ENCODE assay signal across 1 cellular context in the genomic region with DNA sequence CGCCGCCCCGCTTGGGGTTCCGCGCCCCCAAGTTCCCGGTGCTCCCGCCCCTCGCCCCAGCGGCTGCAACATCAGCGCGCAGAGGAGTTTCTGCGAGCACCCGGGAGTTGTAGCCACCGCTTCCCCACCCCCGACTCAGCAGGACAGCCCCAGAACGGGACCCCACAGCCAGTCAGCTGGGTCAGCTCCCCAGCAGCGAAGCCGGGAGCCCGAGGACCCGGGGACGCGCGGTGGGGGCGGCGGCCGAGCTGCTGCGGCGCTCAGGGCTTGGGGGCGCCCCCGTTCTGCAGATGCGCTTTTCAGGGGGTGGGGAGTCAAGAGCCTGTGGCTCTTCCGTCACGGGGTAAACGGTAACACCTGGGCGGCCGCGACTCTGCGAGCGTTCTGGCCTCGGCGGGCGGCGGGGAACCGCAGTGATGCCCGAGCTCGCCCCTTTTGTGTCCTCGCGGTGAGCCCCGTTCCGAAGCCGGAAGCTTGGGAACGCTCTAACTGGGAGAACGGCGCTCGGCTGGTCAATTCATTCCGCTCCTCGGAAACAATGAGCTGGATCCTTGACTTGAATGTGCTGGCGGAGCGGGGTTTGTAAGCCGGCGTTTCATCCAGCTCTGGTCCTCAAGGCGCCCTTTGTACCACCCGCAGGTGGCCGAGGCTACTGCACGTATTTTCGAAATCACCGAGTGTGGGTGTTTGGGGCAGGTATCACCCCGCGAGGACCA.
TF ChIP-seq lines count a peak whose summit lies in the region.

No MANE protein-coding gene starts in this region.

TF ChIP-seq in GM23338, 12 proteins besides CTCF, POLR2A, EP300 and RAD21 (continued from another document):
- TF ChIP-seq, protein P1, sequence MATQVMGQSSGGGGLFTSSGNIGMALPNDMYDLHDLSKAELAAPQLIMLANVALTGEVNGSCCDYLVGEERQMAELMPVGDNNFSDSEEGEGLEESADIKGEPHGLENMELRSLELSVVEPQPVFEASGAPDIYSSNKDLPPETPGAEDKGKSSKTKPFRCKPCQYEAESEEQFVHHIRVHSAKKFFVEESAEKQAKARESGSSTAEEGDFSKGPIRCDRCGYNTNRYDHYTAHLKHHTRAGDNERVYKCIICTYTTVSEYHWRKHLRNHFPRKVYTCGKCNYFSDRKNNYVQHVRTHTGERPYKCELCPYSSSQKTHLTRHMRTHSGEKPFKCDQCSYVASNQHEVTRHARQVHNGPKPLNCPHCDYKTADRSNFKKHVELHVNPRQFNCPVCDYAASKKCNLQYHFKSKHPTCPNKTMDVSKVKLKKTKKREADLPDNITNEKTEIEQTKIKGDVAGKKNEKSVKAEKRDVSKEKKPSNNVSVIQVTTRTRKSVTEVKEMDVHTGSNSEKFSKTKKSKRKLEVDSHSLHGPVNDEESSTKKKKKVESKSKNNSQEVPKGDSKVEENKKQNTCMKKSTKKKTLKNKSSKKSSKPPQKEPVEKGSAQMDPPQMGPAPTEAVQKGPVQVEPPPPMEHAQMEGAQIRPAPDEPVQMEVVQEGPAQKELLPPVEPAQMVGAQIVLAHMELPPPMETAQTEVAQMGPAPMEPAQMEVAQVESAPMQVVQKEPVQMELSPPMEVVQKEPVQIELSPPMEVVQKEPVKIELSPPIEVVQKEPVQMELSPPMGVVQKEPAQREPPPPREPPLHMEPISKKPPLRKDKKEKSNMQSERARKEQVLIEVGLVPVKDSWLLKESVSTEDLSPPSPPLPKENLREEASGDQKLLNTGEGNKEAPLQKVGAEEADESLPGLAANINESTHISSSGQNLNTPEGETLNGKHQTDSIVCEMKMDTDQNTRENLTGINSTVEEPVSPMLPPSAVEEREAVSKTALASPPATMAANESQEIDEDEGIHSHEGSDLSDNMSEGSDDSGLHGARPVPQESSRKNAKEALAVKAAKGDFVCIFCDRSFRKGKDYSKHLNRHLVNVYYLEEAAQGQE (IDR thresholded peaks at IDR 0.05; ENCODE audit: unreplicated experiment), result no peak
- TF ChIP-seq CREB1 (CRISPR knock-in tag; IDR thresholded peaks at IDR 0.05; ENCODE audit: low read depth) (no peak), EZH2 (IDR thresholded peaks at IDR 0.05; ENCODE audit: low read depth, unreplicated experiment) (no peak), ZNF331 (CRISPR knock-in tag; IDR thresholded peaks at IDR 0.05; ENCODE audit: low read depth) (no peak), JUNB (IDR thresholded peaks at IDR 0.05; ENCODE audit: unreplicated experiment) (no peak), STAT1 (IDR thresholded peaks at IDR 0.05; ENCODE audit: unreplicated experiment) (no peak), NANOG (IDR thresholded peaks at IDR 0.05; ENCODE audit: borderline replicate concordance) (no peak)
- TF ChIP-seq, protein P2, sequence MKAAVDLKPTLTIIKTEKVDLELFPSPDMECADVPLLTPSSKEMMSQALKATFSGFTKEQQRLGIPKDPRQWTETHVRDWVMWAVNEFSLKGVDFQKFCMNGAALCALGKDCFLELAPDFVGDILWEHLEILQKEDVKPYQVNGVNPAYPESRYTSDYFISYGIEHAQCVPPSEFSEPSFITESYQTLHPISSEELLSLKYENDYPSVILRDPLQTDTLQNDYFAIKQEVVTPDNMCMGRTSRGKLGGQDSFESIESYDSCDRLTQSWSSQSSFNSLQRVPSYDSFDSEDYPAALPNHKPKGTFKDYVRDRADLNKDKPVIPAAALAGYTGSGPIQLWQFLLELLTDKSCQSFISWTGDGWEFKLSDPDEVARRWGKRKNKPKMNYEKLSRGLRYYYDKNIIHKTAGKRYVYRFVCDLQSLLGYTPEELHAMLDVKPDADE (IDR thresholded peaks at IDR 0.05), result no peak
